Comparison of ENCODE assay signal across 1 cellular context in the genomic region with DNA sequence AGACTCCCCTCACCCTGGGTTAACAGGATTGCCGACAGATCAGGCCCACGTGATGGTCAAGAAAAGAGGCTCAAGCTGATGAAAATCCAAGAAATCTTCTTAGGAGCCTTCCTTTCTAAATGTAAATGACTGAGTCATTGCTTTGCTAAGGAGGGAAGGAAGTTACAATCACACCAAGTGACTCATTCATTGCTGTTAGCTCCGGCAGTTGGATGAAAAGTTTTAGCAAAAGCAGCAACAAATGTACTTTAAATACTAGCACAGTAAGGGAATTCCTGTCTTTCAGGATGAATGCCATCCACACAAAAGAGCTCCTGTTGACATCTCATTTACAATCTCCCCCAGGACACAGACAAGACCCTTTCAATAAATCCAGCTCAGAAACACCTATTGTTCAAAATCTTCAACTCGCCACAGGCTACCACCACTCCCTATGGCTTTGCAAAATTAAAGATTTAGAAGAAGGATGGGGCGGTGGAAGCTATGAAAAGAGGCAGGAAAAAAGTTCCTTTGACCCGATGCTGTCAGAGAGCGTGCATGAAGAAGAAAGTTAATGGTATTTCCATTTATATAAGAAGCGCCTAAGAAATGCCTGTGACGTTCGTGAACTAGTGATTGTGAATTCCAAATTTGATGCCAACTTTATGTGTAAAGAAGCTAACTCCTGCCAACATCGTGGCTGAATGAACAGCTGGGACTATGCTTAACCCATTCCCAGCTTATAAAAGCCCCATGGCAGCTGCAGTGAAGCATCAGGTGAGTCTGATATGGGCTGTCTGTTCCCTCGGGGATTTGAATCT.
TF ChIP-seq lines count a peak whose summit lies in the region.

No MANE protein-coding gene starts in this region.

TF ChIP-seq in K562, 482 proteins besides CTCF, POLR2A, EP300 and RAD21 (continued from another document and continues in another):
- TF ChIP-seq CHD7 (IDR thresholded peaks at IDR 0.05; ENCODE audit: low read depth, low read length) (peak; percentile 63), ZBTB1 (CRISPR knock-in tag; IDR thresholded peaks at IDR 0.05; ENCODE audit: borderline replicate concordance, low read depth) (no peak), ZNF75A (CRISPR knock-in tag; IDR thresholded peaks at IDR 0.05) (peak; percentile 73; the same call in 1 of the 2 replicates), RBM25 (IDR thresholded peaks at IDR 0.05; ENCODE audit: low read depth, low read length, severe bottlenecking) (peak; percentile 22), STAG1 (CRISPR knock-in tag; IDR thresholded peaks at IDR 0.05; ENCODE audit: borderline replicate concordance) (no peak), HOXB6 (CRISPR knock-in tag; IDR thresholded peaks at IDR 0.05; ENCODE audit: borderline replicate concordance) (peak; percentile 96), HMG20B (CRISPR knock-in tag; IDR thresholded peaks at IDR 0.05) (peak; percentile 95), ZKSCAN3 (CRISPR knock-in tag; IDR thresholded peaks at IDR 0.05) (no peak), SMAD1 (IDR thresholded peaks at IDR 0.05; ENCODE audit: low read depth, low read length, partially characterized antibody) (peak; percentile 98), DPF2 (IDR thresholded peaks at IDR 0.05) (no peak), JUNB (CRISPR knock-in tag; conservative IDR thresholded peaks at IDR 0.05) (peak; percentile 89), BACH1 (tag; IDR thresholded peaks at IDR 0.05) (peak; percentile 89), ZFP36 (IDR thresholded peaks at IDR 0.05; ENCODE audit: low read depth, low read length, partially characterized antibody) (peak; percentile 32), ZNF124 (CRISPR knock-in tag; IDR thresholded peaks at IDR 0.05) (no peak), HNRNPUL1 (IDR thresholded peaks at IDR 0.05; ENCODE audit: low read length) (no peak), ZEB2 (IDR thresholded peaks at IDR 0.05) (no peak), CHCHD3 (CRISPR knock-in tag; IDR thresholded peaks at IDR 0.05) (no peak), SAFB (IDR thresholded peaks at IDR 0.05; ENCODE audit: borderline replicate concordance, low read depth, low read length) (no peak), BCL6 (CRISPR knock-in tag; IDR thresholded peaks at IDR 0.05) (peak; percentile 5; the same call in 1 of the 2 replicates), HDAC6 (IDR thresholded peaks at IDR 0.05; ENCODE audit: low read depth, low read length) (no peak), ZNF23 (CRISPR knock-in tag; IDR thresholded peaks at IDR 0.05) (peak; percentile 3; the same call in 1 of the 2 replicates), DACH1 (IDR thresholded peaks at IDR 0.05; ENCODE audit: partially characterized antibody) (no peak), ZNF224 (CRISPR knock-in tag; IDR thresholded peaks at IDR 0.05) (no peak), NRF1 (conservative IDR thresholded peaks at IDR 0.05 in 1 of 2, IDR thresholded peaks at IDR 0.05 in 1 of 2) (no peak), ZKSCAN1 (IDR thresholded peaks at IDR 0.05; ENCODE audit: low read depth, low read length) (no peak), ZBTB5 (IDR thresholded peaks at IDR 0.05) (no peak), ZNF354B (CRISPR knock-in tag; IDR thresholded peaks at IDR 0.05) (peak; percentile 13; the same call in 1 of the 2 replicates), PHTF2 (CRISPR knock-in tag; IDR thresholded peaks at IDR 0.05) (peak; percentile 95), NONO (IDR thresholded peaks at IDR 0.05; ENCODE audit: low read depth in 2 of 2, low read length in 1 of 2) (peak in 1 of 2 experiments; percentile 67; a peak in 2 of 4 replicates)
- TF ChIP-seq, protein P1, sequence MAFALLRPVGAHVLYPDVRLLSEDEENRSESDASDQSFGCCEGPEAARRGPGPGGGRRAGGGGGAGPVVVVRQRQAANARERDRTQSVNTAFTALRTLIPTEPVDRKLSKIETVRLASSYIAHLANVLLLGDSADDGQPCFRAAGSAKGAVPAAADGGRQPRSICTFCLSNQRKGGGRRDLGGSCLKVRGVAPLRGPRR (CRISPR knock-in tag; IDR thresholded peaks at IDR 0.05), result no peak
- TF ChIP-seq, protein P2, sequence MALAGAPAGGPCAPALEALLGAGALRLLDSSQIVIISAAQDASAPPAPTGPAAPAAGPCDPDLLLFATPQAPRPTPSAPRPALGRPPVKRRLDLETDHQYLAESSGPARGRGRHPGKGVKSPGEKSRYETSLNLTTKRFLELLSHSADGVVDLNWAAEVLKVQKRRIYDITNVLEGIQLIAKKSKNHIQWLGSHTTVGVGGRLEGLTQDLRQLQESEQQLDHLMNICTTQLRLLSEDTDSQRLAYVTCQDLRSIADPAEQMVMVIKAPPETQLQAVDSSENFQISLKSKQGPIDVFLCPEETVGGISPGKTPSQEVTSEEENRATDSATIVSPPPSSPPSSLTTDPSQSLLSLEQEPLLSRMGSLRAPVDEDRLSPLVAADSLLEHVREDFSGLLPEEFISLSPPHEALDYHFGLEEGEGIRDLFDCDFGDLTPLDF (CRISPR knock-in tag; IDR thresholded peaks at IDR 0.05), result peak; percentile 82; the same call in 1 of the 2 replicates
- TF ChIP-seq, protein P3, sequence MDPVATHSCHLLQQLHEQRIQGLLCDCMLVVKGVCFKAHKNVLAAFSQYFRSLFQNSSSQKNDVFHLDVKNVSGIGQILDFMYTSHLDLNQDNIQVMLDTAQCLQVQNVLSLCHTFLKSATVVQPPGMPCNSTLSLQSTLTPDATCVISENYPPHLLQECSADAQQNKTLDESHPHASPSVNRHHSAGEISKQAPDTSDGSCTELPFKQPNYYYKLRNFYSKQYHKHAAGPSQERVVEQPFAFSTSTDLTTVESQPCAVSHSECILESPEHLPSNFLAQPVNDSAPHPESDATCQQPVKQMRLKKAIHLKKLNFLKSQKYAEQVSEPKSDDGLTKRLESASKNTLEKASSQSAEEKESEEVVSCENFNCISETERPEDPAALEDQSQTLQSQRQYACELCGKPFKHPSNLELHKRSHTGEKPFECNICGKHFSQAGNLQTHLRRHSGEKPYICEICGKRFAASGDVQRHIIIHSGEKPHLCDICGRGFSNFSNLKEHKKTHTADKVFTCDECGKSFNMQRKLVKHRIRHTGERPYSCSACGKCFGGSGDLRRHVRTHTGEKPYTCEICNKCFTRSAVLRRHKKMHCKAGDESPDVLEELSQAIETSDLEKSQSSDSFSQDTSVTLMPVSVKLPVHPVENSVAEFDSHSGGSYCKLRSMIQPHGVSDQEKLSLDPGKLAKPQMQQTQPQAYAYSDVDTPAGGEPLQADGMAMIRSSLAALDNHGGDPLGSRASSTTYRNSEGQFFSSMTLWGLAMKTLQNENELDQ (CRISPR knock-in tag; IDR thresholded peaks at IDR 0.05; ENCODE audit: borderline replicate concordance), result 0 out of 2 replicates have a peak, but pooled peaks have one; percentile 29
- TF ChIP-seq, protein P4, sequence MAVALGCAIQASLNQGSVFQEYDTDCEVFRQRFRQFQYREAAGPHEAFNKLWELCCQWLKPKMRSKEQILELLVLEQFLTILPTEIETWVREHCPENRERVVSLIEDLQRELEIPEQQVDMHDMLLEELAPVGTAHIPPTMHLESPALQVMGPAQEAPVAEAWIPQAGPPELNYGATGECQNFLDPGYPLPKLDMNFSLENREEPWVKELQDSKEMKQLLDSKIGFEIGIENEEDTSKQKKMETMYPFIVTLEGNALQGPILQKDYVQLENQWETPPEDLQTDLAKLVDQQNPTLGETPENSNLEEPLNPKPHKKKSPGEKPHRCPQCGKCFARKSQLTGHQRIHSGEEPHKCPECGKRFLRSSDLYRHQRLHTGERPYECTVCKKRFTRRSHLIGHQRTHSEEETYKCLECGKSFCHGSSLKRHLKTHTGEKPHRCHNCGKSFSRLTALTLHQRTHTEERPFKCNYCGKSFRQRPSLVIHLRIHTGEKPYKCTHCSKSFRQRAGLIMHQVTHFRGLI (CRISPR knock-in tag; IDR thresholded peaks at IDR 0.05), result no peak
- TF ChIP-seq, protein P5, sequence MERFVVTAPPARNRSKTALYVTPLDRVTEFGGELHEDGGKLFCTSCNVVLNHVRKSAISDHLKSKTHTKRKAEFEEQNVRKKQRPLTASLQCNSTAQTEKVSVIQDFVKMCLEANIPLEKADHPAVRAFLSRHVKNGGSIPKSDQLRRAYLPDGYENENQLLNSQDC (CRISPR knock-in tag; IDR thresholded peaks at IDR 0.05), result no peak
- TF ChIP-seq, protein P6, sequence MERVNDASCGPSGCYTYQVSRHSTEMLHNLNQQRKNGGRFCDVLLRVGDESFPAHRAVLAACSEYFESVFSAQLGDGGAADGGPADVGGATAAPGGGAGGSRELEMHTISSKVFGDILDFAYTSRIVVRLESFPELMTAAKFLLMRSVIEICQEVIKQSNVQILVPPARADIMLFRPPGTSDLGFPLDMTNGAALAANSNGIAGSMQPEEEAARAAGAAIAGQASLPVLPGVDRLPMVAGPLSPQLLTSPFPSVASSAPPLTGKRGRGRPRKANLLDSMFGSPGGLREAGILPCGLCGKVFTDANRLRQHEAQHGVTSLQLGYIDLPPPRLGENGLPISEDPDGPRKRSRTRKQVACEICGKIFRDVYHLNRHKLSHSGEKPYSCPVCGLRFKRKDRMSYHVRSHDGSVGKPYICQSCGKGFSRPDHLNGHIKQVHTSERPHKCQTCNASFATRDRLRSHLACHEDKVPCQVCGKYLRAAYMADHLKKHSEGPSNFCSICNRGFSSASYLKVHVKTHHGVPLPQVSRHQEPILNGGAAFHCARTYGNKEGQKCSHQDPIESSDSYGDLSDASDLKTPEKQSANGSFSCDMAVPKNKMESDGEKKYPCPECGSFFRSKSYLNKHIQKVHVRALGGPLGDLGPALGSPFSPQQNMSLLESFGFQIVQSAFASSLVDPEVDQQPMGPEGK (CRISPR knock-in tag; IDR thresholded peaks at IDR 0.05; ENCODE audit: borderline replicate concordance), result peak; percentile 83; the same call in 1 of the 2 replicates
